In genomic region chr19:6055013-6055795, GRCh38 we compare ENCODE assay signal across 23 cellular contexts. TPM values are rescaled to one million over a fixed set of nuclear protein-coding genes. Genes with fewer than 3 reads are reported as not detected.
A peak's percentile ranks its signal among the peaks of the same experiment; 100 is the strongest.
DNase-seq lines count a peak whose midpoint lies in the region; ATAC-seq and TF ChIP-seq lines count a peak whose summit lies in the region.
"Had no signal": no experiment of that assay in that cellular context is flagged by ENCODE, and none has a peak within 500 bp of the region (broad histone marks: within the 10 kb centered on the region; RNA-seq: fewer than 3 reads in every experiment).

No MANE protein-coding gene starts in this region.

- TF ChIP-seq CTCF in coronary artery (IDR thresholded peaks at IDR 0.05) = no peak
- no peak for TF ChIP-seq CTCF in transverse colon (IDR thresholded peaks at IDR 0.05)

- DNase-seq in activated T-cell treated with anti-CD3 and anti-CD28 coated beads, Interleukin-2, amount 50 U/mL, for 72 hours = no peak
- DNase-seq in activated T-cell treated with anti-CD3 and anti-CD28 coated beads, Interleukin-2, amount 50 U/mL, for 24 hours = no peak
- DNase-seq in coronary artery (ENCODE audit: low spot score) (peak; percentile 47), transverse colon (no peak)
- DNase-seq in activated CD4-positive, alpha-beta T cell treated with anti-CD3 and anti-CD28 coated beads for 48 hours = no peak
- DNase-seq: activated naive CD8-positive, alpha-beta T cell treated with anti-CD3 and anti-CD28 coated beads, Interleukin-2, amount 10 ng/mL, durations not matched to agents 7 days and 5 days; cortex of kidney; DND-41; left colon; midbrain; NCI-H1930; NCI-H2227 treated with DMSO at 0.1 percent for 48 hours; NCI-H774; OCI-M1; thyroid gland had no signal

- H3K9me3 ChIP-seq in muscle layer of colon (ENCODE audit: low read length) (no peaks in the 10 kb centered on the region), transverse colon (no peaks in the 10 kb centered on the region)
- H3K9me3 ChIP-seq: thyroid gland had no signal

- peaks cover 22% of the 10 kb centered on the region for H3K4me1 Mint-ChIP-seq in activated T-cell treated with anti-CD3 and anti-CD28 coated beads, Interleukin-2, amount 50 U/mL, for 72 hours (ENCODE audit: low read depth)
- H3K4me1 Mint-ChIP-seq in activated T-cell treated with anti-CD3 and anti-CD28 coated beads, Interleukin-2, amount 50 U/mL, for 24 hours (ENCODE audit: low read depth) = peaks cover 23% of the 10 kb centered on the region
- H3K4me1 Mint-ChIP-seq: B cell had no signal

- no peak overlapping the region for H3K9ac ChIP-seq in muscle layer of colon (ENCODE audit: low read length)
- H3K9ac ChIP-seq: KMS-11 had no signal

- ATAC-seq in activated T-cell treated with anti-CD3 and anti-CD28 coated beads, Interleukin-2, amount 50 U/mL, for 72 hours (replicated peaks in 1 of 2) = peak in 1 of 2 donors; percentile 60
- no peak for ATAC-seq in GM18870 (IDR thresholded peaks at IDR 0.05; ENCODE audit: unreplicated experiment)
- ATAC-seq in HG02759 (IDR thresholded peaks at IDR 0.05; ENCODE audit: unreplicated experiment) = no peak
- ATAC-seq: activated CD4-positive, CD25-positive, alpha-beta regulatory T cell treated with anti-CD3 and anti-CD28 coated beads, Interleukin-2, amount 50 U/mL, for 24 hours; Right ventricle myocardium inferior had no signal

- H3K27ac Mint-ChIP-seq in activated T-cell treated with anti-CD3 and anti-CD28 coated beads, Interleukin-2, amount 50 U/mL, for 72 hours = peak overlapping the region; percentile 45
- no peak overlapping the region for H3K27ac Mint-ChIP-seq in activated T-cell treated with anti-CD3 and anti-CD28 coated beads, Interleukin-2, amount 50 U/mL, for 24 hours
- H3K27ac Mint-ChIP-seq: activated naive CD8-positive, alpha-beta T cell treated with anti-CD3 and anti-CD28 coated beads, Interleukin-2, amount 10 ng/mL, durations not matched to agents 7 days and 5 days; B cell had no signal

- 91 to 92% methylated on average over 4 of the region's 4 CpGs for WGBS in transverse colon (ENCODE audit: low coverage in 1 of 2), 2 donors

- intact Hi-C loops in transverse colon (cut with DNase I; ENCODE audit: low total_unique reads) = no loop called here

- H3K27me3 Mint-ChIP-seq in activated T-cell treated with anti-CD3 and anti-CD28 coated beads, Interleukin-2, amount 50 U/mL, for 72 hours (ENCODE audit: low read depth) = no peaks in the 10 kb centered on the region
- no peaks in the 10 kb centered on the region for H3K27me3 Mint-ChIP-seq in activated T-cell treated with anti-CD3 and anti-CD28 coated beads, Interleukin-2, amount 50 U/mL, for 24 hours
- H3K27me3 Mint-ChIP-seq: B cell had no signal

- no peak overlapping the region for H3K4me3 Mint-ChIP-seq in activated T-cell treated with anti-CD3 and anti-CD28 coated beads, Interleukin-2, amount 50 U/mL, for 72 hours
- H3K4me3 Mint-ChIP-seq in activated T-cell treated with anti-CD3 and anti-CD28 coated beads, Interleukin-2, amount 50 U/mL, for 24 hours = no peak overlapping the region
- H3K4me3 Mint-ChIP-seq: activated naive CD8-positive, alpha-beta T cell treated with anti-CD3 and anti-CD28 coated beads, Interleukin-2, amount 10 ng/mL, durations not matched to agents 7 days and 5 days; B cell; brain had no signal

- in situ Hi-C loops in transverse colon (cut with MboI; ENCODE audit: low pct_ligation_motif_present in 1 of 4, low pct_unique_long_range_greater_than_20kb in 1 of 4, low sequenced_read_pairs in 3 of 4) = loop anchor here in 1 of 4 donors (10.0 kb wide), 1 partner anchor 70 kb away; no protein-coding TSS in a partner anchor

- H3K4me1 ChIP-seq in muscle layer of colon (ENCODE audit: insufficient read depth, low read length) (peaks cover 56% of the 10 kb centered on the region), transverse colon (peaks cover 28 to 45% (median 37%) of the 10 kb centered on the region in 4 donors)

- H3K36me3 ChIP-seq in muscle layer of colon (ENCODE audit: insufficient read depth, low read length) (no peaks in the 10 kb centered on the region), transverse colon (no peaks in the 10 kb centered on the region)
- H3K36me3 ChIP-seq: thyroid gland had no signal

- no peak overlapping the region for H3K4me3 ChIP-seq in coronary artery
- H3K4me3 ChIP-seq in muscle layer of colon (ENCODE audit: low read depth in 1 of 2, low read length in 2 of 2) = no peak overlapping the region
- no peak overlapping the region for H3K4me3 ChIP-seq in transverse colon
- H3K4me3 ChIP-seq: thyroid gland had no signal

- TF ChIP-seq EP300 in transverse colon (IDR thresholded peaks at IDR 0.05; ENCODE audit: low read depth) = no peak

- H3K36me3 Mint-ChIP-seq in activated T-cell treated with anti-CD3 and anti-CD28 coated beads, Interleukin-2, amount 50 U/mL, for 72 hours (ENCODE audit: insufficient read depth in 2 of 2) = no peaks in the 10 kb centered on the region
- H3K36me3 Mint-ChIP-seq in activated T-cell treated with anti-CD3 and anti-CD28 coated beads, Interleukin-2, amount 50 U/mL, for 24 hours (ENCODE audit: low read depth) = no peaks in the 10 kb centered on the region

- no peak for TF ChIP-seq POLR2A in transverse colon (IDR thresholded peaks at IDR 0.05)

- H3K9me3 Mint-ChIP-seq in activated T-cell treated with anti-CD3 and anti-CD28 coated beads, Interleukin-2, amount 50 U/mL, for 72 hours = no peaks in the 10 kb centered on the region
- H3K9me3 Mint-ChIP-seq in activated T-cell treated with anti-CD3 and anti-CD28 coated beads, Interleukin-2, amount 50 U/mL, for 24 hours = no peaks in the 10 kb centered on the region
- H3K9me3 Mint-ChIP-seq: activated naive CD8-positive, alpha-beta T cell treated with anti-CD3 and anti-CD28 coated beads, Interleukin-2, amount 10 ng/mL, durations not matched to agents 7 days and 5 days had no signal

- H3K27me3 ChIP-seq in muscle layer of colon (ENCODE audit: control insufficient read depth in 1 of 2, insufficient read depth in 2 of 2, low read length in 2 of 2) = no peaks in the 10 kb centered on the region
- H3K27me3 ChIP-seq in transverse colon = no peaks in the 10 kb centered on the region
- H3K27me3 ChIP-seq: thyroid gland had no signal

- H3K27ac ChIP-seq in coronary artery (peak overlapping the region; percentile 88 to 98), muscle layer of colon (ENCODE audit: low read depth, low read length) (peak overlapping the region; percentile 90), transverse colon (peak overlapping the region; percentile 90 to 95 (median 92))
- H3K27ac ChIP-seq: KMS-11 had no signal

RNA-seq across cellular contexts. Expression of gene RFX2, which starts 55.1 kb away (rescaled TPM):
- 10 to 100 TPM in 1 of 2 donors, 1 to 10 TPM in 1; 8.7 to 11.6 TPM for total RNA-seq in activated T-cell treated with anti-CD3 and anti-CD28 coated beads, Interleukin-2, amount 50 U/mL, for 72 hours
- total RNA-seq in transverse colon = 10 to 100 TPM in 2 of 4 donors, 1 to 10 TPM in 2; 6.1 to 57.5 (median 11.8) TPM
